Comparison of ENCODE assay signal across 10 cellular contexts in the genomic region with DNA sequence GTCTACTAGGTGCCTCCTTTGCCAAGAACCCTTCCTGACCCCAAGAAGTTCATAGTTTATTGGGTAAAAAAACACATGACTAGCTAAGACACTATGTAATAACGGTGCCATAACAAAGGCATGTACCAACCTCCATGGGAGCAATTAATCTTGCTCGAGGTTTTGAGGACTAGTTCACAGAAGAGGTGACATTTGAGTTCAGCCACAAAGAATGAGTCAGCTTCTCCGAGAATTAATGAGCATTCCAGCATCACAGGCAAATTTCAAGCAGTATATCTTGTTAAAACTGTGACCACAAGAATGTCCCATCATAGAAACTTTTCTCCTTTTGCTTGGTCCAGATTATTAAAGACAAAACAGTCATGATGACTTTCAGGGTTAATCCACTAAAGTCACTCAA.
DNase-seq lines count a peak whose midpoint lies in the region; ATAC-seq and TF ChIP-seq lines count a peak whose summit lies in the region.
"Had no signal": no experiment of that assay in that cellular context is flagged by ENCODE, and none has a peak within 500 bp of the region (broad histone marks: within the 10 kb centered on the region; RNA-seq: fewer than 3 reads in every experiment).

No MANE protein-coding gene starts in this region.

- H3K36me3 Mint-ChIP-seq in activated T-cell treated with anti-CD3 and anti-CD28 coated beads, Interleukin-2, amount 50 U/mL, for 4 hours (ENCODE audit: insufficient read depth) = no peaks in the 10 kb centered on the region
- H3K36me3 Mint-ChIP-seq in type B pancreatic cell = no peaks in the 10 kb centered on the region

- no peak overlapping the region for H4K8ac ChIP-seq in mesendoderm (ENCODE audit: low read depth, low read length)

- H3K4ac ChIP-seq in mesendoderm (ENCODE audit: low read depth, low read length) = no peak overlapping the region

- H3K23ac ChIP-seq in mesendoderm (ENCODE audit: low read length) = no peak overlapping the region

- H2AK5ac ChIP-seq in mesendoderm (ENCODE audit: low read length) = no peak overlapping the region

- no peaks in the 10 kb centered on the region for H3K36me3 ChIP-seq in mesendoderm (ENCODE audit: control insufficient read depth, insufficient read depth, low read length)
- H3K36me3 ChIP-seq: BLaER1 had no signal

- H3K79me1 ChIP-seq in mesendoderm (ENCODE audit: low read length) = no peaks in the 10 kb centered on the region

- peak overlapping the region; percentile 58 for H3K4me3 Mint-ChIP-seq in activated T-cell treated with anti-CD3 and anti-CD28 coated beads, Interleukin-2, amount 50 U/mL, for 4 hours
- H3K4me3 Mint-ChIP-seq in type B pancreatic cell = peak overlapping the region; percentile 60

- peak; percentile 69 to 79 for ATAC-seq in activated T-cell treated with anti-CD3 and anti-CD28 coated beads, Interleukin-2, amount 50 U/mL, for 4 hours
- no peak for ATAC-seq in HG03378 (IDR thresholded peaks at IDR 0.05; ENCODE audit: unreplicated experiment)

- no peak overlapping the region for H4K5ac ChIP-seq in mesendoderm (ENCODE audit: low read length)

- H3K4me1 Mint-ChIP-seq in activated T-cell treated with anti-CD3 and anti-CD28 coated beads, Interleukin-2, amount 50 U/mL, for 4 hours (ENCODE audit: low read depth) = peaks cover 25% of the 10 kb centered on the region
- H3K4me1 Mint-ChIP-seq in type B pancreatic cell (ENCODE audit: unreplicated experiment) = peaks cover 18% of the 10 kb centered on the region

- no peaks in the 10 kb centered on the region for H3K79me2 ChIP-seq in mesendoderm (ENCODE audit: control insufficient read depth, insufficient read depth, low read length)

- no peak overlapping the region for H2BK5ac ChIP-seq in mesendoderm (ENCODE audit: low read length)

- H3K4me2 ChIP-seq in mesendoderm (ENCODE audit: low read length) = no peak overlapping the region
- H3K4me2 ChIP-seq: BLaER1 had no signal

- H3K18ac ChIP-seq in mesendoderm (ENCODE audit: low read length) = no peak overlapping the region

- H2BK120ac ChIP-seq in mesendoderm (ENCODE audit: low read depth, low read length) = no peak overlapping the region

- H3K27ac Mint-ChIP-seq in type B pancreatic cell = peak overlapping the region; percentile 92

- no peak overlapping the region for H3K9ac ChIP-seq in mesendoderm (ENCODE audit: low read length)
- H3K9ac ChIP-seq: BLaER1 had no signal

- no peak for DNase-seq in activated T-cell treated with anti-CD3 and anti-CD28 coated beads, Interleukin-2, amount 50 U/mL, for 4 hours
- DNase-seq in activated T-cell treated with anti-CD3 and anti-CD28 coated beads, Interleukin-2, amount 50 U/mL, for 1 hour = no peak
- peak; percentile 71 for DNase-seq in T1000 (lab: John Stamatoyannopoulos, UW)
- DNase-seq in fibroblast of pulmonary artery (ENCODE audit: low read depth) = peak; percentile 85
- DNase-seq in type B pancreatic cell (ENCODE audit: extremely low spot score, unreplicated experiment) = no peak
- DNase-seq in mesendoderm = no peak
- no peak for DNase-seq in GM13977 (ENCODE audit: low spot score)
- DNase-seq: midbrain had no signal

- H3K27me3 Mint-ChIP-seq in activated T-cell treated with anti-CD3 and anti-CD28 coated beads, Interleukin-2, amount 50 U/mL, for 4 hours (ENCODE audit: low read depth) = no peaks in the 10 kb centered on the region
- no peaks in the 10 kb centered on the region for H3K27me3 Mint-ChIP-seq in type B pancreatic cell

- H3K56ac ChIP-seq in mesendoderm (ENCODE audit: low read length) = no peak overlapping the region

- in situ Hi-C loops in GM13977 (cut with MboI; ENCODE audit: low pct_unique_long_range_greater_than_20kb, low sequenced_read_pairs, unreplicated experiment) = no loop called here

- H3K4me3 ChIP-seq in fibroblast of pulmonary artery (replicated peaks; ENCODE audit: low read depth, low read length) = no peak overlapping the region
- no peak overlapping the region for H3K4me3 ChIP-seq in mesendoderm (ENCODE audit: low read length)
- H3K4me3 ChIP-seq: BLaER1 had no signal

- H3K4me1 ChIP-seq in mesendoderm (ENCODE audit: control insufficient read depth, low read depth, low read length) = no peaks in the 10 kb centered on the region
- H3K4me1 ChIP-seq: BLaER1 had no signal

- no peak overlapping the region for H3K27ac ChIP-seq in mesendoderm (ENCODE audit: low read depth, low read length)
- H3K27ac ChIP-seq: BLaER1 had no signal

- no peak overlapping the region for H2BK15ac ChIP-seq in mesendoderm (replicated peaks; ENCODE audit: low read depth)

- no peaks in the 10 kb centered on the region for H3K27me3 ChIP-seq in mesendoderm (ENCODE audit: insufficient read depth, low read length, poor library complexity)
- H3K27me3 ChIP-seq: BLaER1 had no signal

- no peaks in the 10 kb centered on the region for H3K9me3 Mint-ChIP-seq in activated T-cell treated with anti-CD3 and anti-CD28 coated beads, Interleukin-2, amount 50 U/mL, for 4 hours
- H3K9me3 Mint-ChIP-seq in type B pancreatic cell = no peaks in the 10 kb centered on the region

- TF ChIP-seq CTCF in fibroblast of pulmonary artery (IDR thresholded peaks at IDR 0.05; ENCODE audit: low read length, missing control alignments) (no peak), type B pancreatic cell (conservative IDR thresholded peaks at IDR 0.05) (no peak), GM13977 (IDR thresholded peaks at IDR 0.05; ENCODE audit: extremely low read depth, insufficient read depth, missing control alignments) (no peak)

- WGBS in mesendoderm (ENCODE audit: extremely low coverage, insufficient coverage, low lambda C conversion rate) = no CpG with 5 or more reads among the region's 3 CpGs

Comparison
In these comparisons a context has a peak if more than half of its experiments do, and no peak if none do; other contexts are left out.
1. DNase-seq: peak in T1000 (single experiment) and fibroblast of pulmonary artery (single experiment); none in activated T-cell treated with anti-CD3 and anti-CD28 coated beads, Interleukin-2, amount 50 U/mL, for 4 hours (single experiment), activated T-cell treated with anti-CD3 and anti-CD28 coated beads, Interleukin-2, amount 50 U/mL, for 1 hour (single experiment), type B pancreatic cell (single experiment), mesendoderm (single experiment) and GM13977 (single experiment).